ENCODE assay signal across 1 cellular context in the genomic region with DNA sequence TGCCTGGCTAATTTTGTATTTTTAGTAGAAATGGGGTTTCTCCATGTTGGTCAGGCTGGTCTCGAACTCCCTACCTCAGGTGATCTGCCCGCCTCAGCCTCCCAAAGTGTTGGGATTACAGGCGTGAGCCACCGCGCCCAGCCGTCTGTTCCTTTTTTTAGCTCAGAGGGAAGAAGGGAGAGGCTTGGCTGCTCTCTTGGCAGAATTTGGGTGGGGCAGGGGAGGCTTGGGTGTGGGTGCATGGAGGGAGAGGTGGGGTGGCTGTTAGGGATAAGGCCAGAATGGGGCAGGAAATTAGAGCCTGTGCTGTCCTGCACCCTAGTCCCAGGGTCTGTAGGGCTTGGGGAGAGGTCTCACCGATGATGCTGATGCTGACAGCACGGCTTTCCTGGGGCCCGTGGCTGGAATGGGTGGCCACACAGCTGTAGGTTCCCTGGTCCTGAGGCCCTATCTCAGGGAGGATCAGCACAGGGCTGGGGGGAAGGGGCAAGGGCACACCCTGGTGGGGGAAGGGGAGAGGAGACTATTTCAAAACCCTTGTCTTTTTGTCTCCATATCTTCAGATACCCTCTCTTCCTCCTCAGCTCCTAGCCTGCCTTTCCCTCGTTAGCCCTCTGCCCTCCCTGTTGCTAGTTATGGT.
TF ChIP-seq lines count a peak whose summit lies in the region.

No MANE protein-coding gene starts in this region.

TF ChIP-seq in IMR-90, 13 proteins besides CTCF, POLR2A, EP300 and RAD21:
- TF ChIP-seq NFE2L2 (IDR thresholded peaks at IDR 0.05; ENCODE audit: low read depth, low read length) (no peak), BHLHE40 (IDR thresholded peaks at IDR 0.05; ENCODE audit: low read depth, low read length) (no peak), MXI1 (IDR thresholded peaks at IDR 0.05; ENCODE audit: borderline replicate concordance, low read depth, low read length) (no peak), CEBPB (IDR thresholded peaks at IDR 0.05; ENCODE audit: low read depth, low read length) (no peak), MAFK (IDR thresholded peaks at IDR 0.05; ENCODE audit: low read depth, low read length) (no peak)
